1 cellular context compared by ENCODE assay signal in genomic region chr11:34667810-34668582, GRCh38.
A peak's percentile ranks its signal among the peaks of the same experiment; 100 is the strongest.
TF ChIP-seq lines count a peak whose summit lies in the region.

No MANE protein-coding gene starts in this region.

TF ChIP-seq in HepG2, 621 proteins besides CTCF, POLR2A, EP300 and RAD21 (continued from another document and continues in another):
- TF ChIP-seq ZNF609 (CRISPR knock-in tag; IDR thresholded peaks at IDR 0.05; ENCODE audit: borderline replicate concordance) (peak; percentile 99), LRRFIP1 (CRISPR knock-in tag; conservative IDR thresholded peaks at IDR 0.05) (no peak), ZNF724P (CRISPR knock-in tag; IDR thresholded peaks at IDR 0.05; ENCODE audit: borderline replicate concordance) (0 out of 2 replicates have a peak, but pooled peaks have one; percentile 25), NAIF1 (CRISPR knock-in tag; IDR thresholded peaks at IDR 0.05; ENCODE audit: borderline replicate concordance) (no peak), BCL6 (CRISPR knock-in tag; IDR thresholded peaks at IDR 0.05) (peak; percentile 88), HOXA5 (CRISPR knock-in tag; IDR thresholded peaks at IDR 0.05) (peak; percentile 99), HDAC2 (CRISPR knock-in tag; IDR thresholded peaks at IDR 0.05) (peak; percentile 98), ZNF124 (CRISPR knock-in tag; IDR thresholded peaks at IDR 0.05) (peak; percentile 22; the same call in 1 of the 2 replicates), NFYC (CRISPR knock-in tag; IDR thresholded peaks at IDR 0.05) (0 out of 2 replicates have a peak, but pooled peaks have one; percentile 27), ZNF503 (CRISPR knock-in tag; IDR thresholded peaks at IDR 0.05) (peak; percentile 89), SNRNP70 (IDR thresholded peaks at IDR 0.05; ENCODE audit: low read depth, low read length) (no peak), HDAC1 (CRISPR knock-in tag; IDR thresholded peaks at IDR 0.05) (peak; percentile 78), ZNF878 (CRISPR knock-in tag; IDR thresholded peaks at IDR 0.05) (0 out of 2 replicates have a peak, but pooled peaks have one; percentile 32), KLF9 (CRISPR knock-in tag; IDR thresholded peaks at IDR 0.05; ENCODE audit: low read depth) (no peak), CERS6 (CRISPR knock-in tag; IDR thresholded peaks at IDR 0.05) (no peak), GMEB1 (CRISPR knock-in tag; IDR thresholded peaks at IDR 0.05; ENCODE audit: borderline replicate concordance) (no peak), ZSCAN21 (CRISPR knock-in tag; IDR thresholded peaks at IDR 0.05; ENCODE audit: borderline replicate concordance) (no peak), ZNF792 (CRISPR knock-in tag; IDR thresholded peaks at IDR 0.05) (0 out of 2 replicates have a peak, but pooled peaks have one; percentile 34), ELF4 (CRISPR knock-in tag; IDR thresholded peaks at IDR 0.05; ENCODE audit: borderline replicate concordance) (no peak), HNF1B (CRISPR knock-in tag; IDR thresholded peaks at IDR 0.05) (peak; percentile 68; the same call in 1 of the 2 replicates), SNAPC4 (CRISPR knock-in tag; IDR thresholded peaks at IDR 0.05) (no peak), ZNF282 (IDR thresholded peaks at IDR 0.05; ENCODE audit: partially characterized antibody) (no peak), HOXA9 (CRISPR knock-in tag; IDR thresholded peaks at IDR 0.05; ENCODE audit: borderline replicate concordance) (no peak), MLX (CRISPR knock-in tag; IDR thresholded peaks at IDR 0.05) (peak; percentile 23; the same call in 1 of the 2 replicates)
- TF ChIP-seq, protein P1, sequence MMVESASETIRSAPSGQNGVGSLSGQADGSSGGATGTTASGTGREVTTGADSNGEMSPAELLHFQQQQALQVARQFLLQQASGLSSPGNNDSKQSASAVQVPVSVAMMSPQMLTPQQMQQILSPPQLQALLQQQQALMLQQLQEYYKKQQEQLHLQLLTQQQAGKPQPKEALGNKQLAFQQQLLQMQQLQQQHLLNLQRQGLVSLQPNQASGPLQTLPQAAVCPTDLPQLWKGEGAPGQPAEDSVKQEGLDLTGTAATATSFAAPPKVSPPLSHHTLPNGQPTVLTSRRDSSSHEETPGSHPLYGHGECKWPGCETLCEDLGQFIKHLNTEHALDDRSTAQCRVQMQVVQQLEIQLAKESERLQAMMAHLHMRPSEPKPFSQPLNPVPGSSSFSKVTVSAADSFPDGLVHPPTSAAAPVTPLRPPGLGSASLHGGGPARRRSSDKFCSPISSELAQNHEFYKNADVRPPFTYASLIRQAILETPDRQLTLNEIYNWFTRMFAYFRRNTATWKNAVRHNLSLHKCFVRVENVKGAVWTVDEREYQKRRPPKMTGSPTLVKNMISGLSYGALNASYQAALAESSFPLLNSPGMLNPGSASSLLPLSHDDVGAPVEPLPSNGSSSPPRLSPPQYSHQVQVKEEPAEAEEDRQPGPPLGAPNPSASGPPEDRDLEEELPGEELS (CRISPR knock-in tag; IDR thresholded peaks at IDR 0.05) = peak; percentile 97
- TF ChIP-seq, protein P2, sequence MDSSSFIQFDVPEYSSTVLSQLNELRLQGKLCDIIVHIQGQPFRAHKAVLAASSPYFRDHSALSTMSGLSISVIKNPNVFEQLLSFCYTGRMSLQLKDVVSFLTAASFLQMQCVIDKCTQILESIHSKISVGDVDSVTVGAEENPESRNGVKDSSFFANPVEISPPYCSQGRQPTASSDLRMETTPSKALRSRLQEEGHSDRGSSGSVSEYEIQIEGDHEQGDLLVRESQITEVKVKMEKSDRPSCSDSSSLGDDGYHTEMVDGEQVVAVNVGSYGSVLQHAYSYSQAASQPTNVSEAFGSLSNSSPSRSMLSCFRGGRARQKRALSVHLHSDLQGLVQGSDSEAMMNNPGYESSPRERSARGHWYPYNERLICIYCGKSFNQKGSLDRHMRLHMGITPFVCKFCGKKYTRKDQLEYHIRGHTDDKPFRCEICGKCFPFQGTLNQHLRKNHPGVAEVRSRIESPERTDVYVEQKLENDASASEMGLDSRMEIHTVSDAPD (CRISPR knock-in tag; IDR thresholded peaks at IDR 0.05) = peak; percentile 66; the same call in 1 of the 2 replicates
- TF ChIP-seq, protein P3, sequence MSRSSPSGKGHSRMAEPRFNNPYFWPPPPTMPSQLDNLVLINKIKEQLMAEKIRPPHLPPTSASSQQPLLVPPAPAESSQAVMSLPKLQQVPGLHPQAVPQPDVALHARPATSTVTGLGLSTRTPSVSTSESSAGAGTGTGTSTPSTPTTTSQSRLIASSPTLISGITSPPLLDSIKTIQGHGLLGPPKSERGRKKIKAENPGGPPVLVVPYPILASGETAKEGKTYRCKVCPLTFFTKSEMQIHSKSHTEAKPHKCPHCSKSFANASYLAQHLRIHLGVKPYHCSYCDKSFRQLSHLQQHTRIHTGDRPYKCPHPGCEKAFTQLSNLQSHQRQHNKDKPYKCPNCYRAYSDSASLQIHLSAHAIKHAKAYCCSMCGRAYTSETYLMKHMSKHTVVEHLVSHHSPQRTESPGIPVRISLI (CRISPR knock-in tag; IDR thresholded peaks at IDR 0.05; ENCODE audit: borderline replicate concordance) = peak; percentile 53; the same call in 1 of the 2 replicates
